31 cellular contexts compared by ENCODE assay signal in genomic region chr16:87366288-87366687, GRCh38. TPM values are rescaled to one million over a fixed set of nuclear protein-coding genes. Genes with fewer than 3 reads are reported as not detected.
DNase-seq lines count a peak whose midpoint lies in the region; ATAC-seq and TF ChIP-seq lines count a peak whose summit lies in the region.
"Had no signal": no experiment of that assay in that cellular context is flagged by ENCODE, and none has a peak within 500 bp of the region (broad histone marks: within the 10 kb centered on the region; RNA-seq: fewer than 3 reads in every experiment).

No MANE protein-coding gene starts in this region.

- peak overlapping the region; percentile 34 for H3K27ac Mint-ChIP-seq in activated T-cell treated with anti-CD3 and anti-CD28 coated beads, Interleukin-2, amount 50 U/mL, for 24 hours
- H3K27ac Mint-ChIP-seq in glutamatergic neuron (ENCODE audit: unreplicated experiment), result peak overlapping the region; percentile 57
- H3K27ac Mint-ChIP-seq: activated CD8-positive, alpha-beta memory T cell treated with anti-CD3 and anti-CD28 coated beads, Interleukin-2, amount 10 ng/mL, durations not matched to agents 7 days and 5 days; CD4-positive, alpha-beta T cell had no signal

- ATAC-seq in gastrocnemius medialis, result no peak
- ATAC-seq: activated CD8-positive, alpha-beta memory T cell treated with anti-CD3 and anti-CD28 coated beads, Interleukin-2, amount 10 ng/mL, durations not matched to agents 7 days and 5 days; left ventricle myocardium superior; upper lobe of right lung had no signal

- TF ChIP-seq CTCF in Peyer's patch (IDR thresholded peaks at IDR 0.05) (no peak), glutamatergic neuron (IDR thresholded peaks at IDR 0.05; ENCODE audit: partially characterized antibody, unreplicated experiment) (no peak), gastrocnemius medialis (IDR thresholded peaks at IDR 0.05 in 4 of 5, conservative IDR thresholded peaks at IDR 0.05 in 1 of 5) (no peak)

- no peak overlapping the region for H3K4me3 ChIP-seq in Peyer's patch
- H3K4me3 ChIP-seq in gastrocnemius medialis, result no peak overlapping the region
- H3K4me3 ChIP-seq: prostate gland, SJSA1, suprapubic skin, upper lobe of right lung had no signal

- no peaks in the 10 kb centered on the region for H3K27me3 Mint-ChIP-seq in activated T-cell treated with anti-CD3 and anti-CD28 coated beads, Interleukin-2, amount 50 U/mL, for 24 hours
- H3K27me3 Mint-ChIP-seq in glutamatergic neuron (ENCODE audit: unreplicated experiment), result no peaks in the 10 kb centered on the region
- H3K27me3 Mint-ChIP-seq: activated CD8-positive, alpha-beta memory T cell treated with anti-CD3 and anti-CD28 coated beads, Interleukin-2, amount 10 ng/mL, durations not matched to agents 7 days and 5 days; CD4-positive, alpha-beta T cell had no signal

- H3K4me1 ChIP-seq in Peyer's patch, result peaks cover 3 to 69% (median 7%) of the 10 kb centered on the region in 4 donors
- H3K4me1 ChIP-seq in gastrocnemius medialis, result peaks cover 80 to 90% of the 10 kb centered on the region in 2 donors
- H3K4me1 ChIP-seq: prostate gland had no signal

- intact Hi-C loops in gastrocnemius medialis (cut with DNase I; ENCODE audit: low total_unique reads), result no loop called here

- H3K4me3 Mint-ChIP-seq in activated T-cell treated with anti-CD3 and anti-CD28 coated beads, Interleukin-2, amount 50 U/mL, for 24 hours, result no peak overlapping the region
- no peak overlapping the region for H3K4me3 Mint-ChIP-seq in glutamatergic neuron (ENCODE audit: unreplicated experiment)
- H3K4me3 Mint-ChIP-seq: activated CD8-positive, alpha-beta memory T cell treated with anti-CD3 and anti-CD28 coated beads, Interleukin-2, amount 10 ng/mL, durations not matched to agents 7 days and 5 days; activated T-helper 1 cell treated with anti-CD3 and anti-CD28 coated beads, Interleukin-12 subunit alpha, Interleukin-12 subunit beta, Interleukin-2, Interleukin-4 antibody, amounts not matched to agents 30 ng/mL and 10 ng/mL and 1 ng/mL, durations not matched to agents 14 hours and 24 hours and 36 hours; CD4-positive, alpha-beta T cell had no signal

- peaks cover 61% of the 10 kb centered on the region for H3K4me1 Mint-ChIP-seq in activated T-cell treated with anti-CD3 and anti-CD28 coated beads, Interleukin-2, amount 50 U/mL, for 24 hours (ENCODE audit: low read depth)
- peaks cover 48% of the 10 kb centered on the region for H3K4me1 Mint-ChIP-seq in glutamatergic neuron (ENCODE audit: low read depth, unreplicated experiment)

- in situ Hi-C loops in gastrocnemius medialis (cut with MboI; ENCODE audit: low sequenced_read_pairs in 4 of 4), result no loop called here

- H3K9me3 ChIP-seq in Peyer's patch (no peaks in the 10 kb centered on the region), gastrocnemius medialis (no peaks in the 10 kb centered on the region)
- H3K9me3 ChIP-seq: prostate gland, SJSA1, suprapubic skin, upper lobe of right lung had no signal

- H3K27ac ChIP-seq in Peyer's patch (peak overlapping the region in 2 of 4 donors; percentile 1 to 14), gastrocnemius medialis (peak overlapping the region; percentile 92 to 97 (median 93))
- H3K27ac ChIP-seq: epithelial cell of prostate, prostate gland, SJSA1, suprapubic skin, upper lobe of right lung, WERI-Rb-1 had no signal

- DNase-seq in activated T-cell treated with anti-CD3 and anti-CD28 coated beads, Interleukin-2, amount 50 U/mL, for 24 hours, result no peak
- DNase-seq in activated T-cell treated with anti-CD3 and anti-CD28 coated beads for 4 hours (no peak), Peyer's patch (peak in 2 of 3 donors; percentile 70 to 77), glutamatergic neuron (no peak), gastrocnemius medialis (no peak), NCI-H526 treated with DMSO at 0.1 percent for 48 hours (lab: John Stamatoyannopoulos, UW) (no peak), AG20443 (ENCODE audit: low spot score) (no peak)
- no peak for DNase-seq in activated effector memory CD4-positive, alpha-beta T cell treated with anti-CD3 and anti-CD28 coated beads, Interleukin-2, amount 50 U/mL, for 16 hours
- DNase-seq: 8988T; activated CD4-positive, alpha-beta T cell treated with anti-CD3 and anti-CD28 coated beads, Interleukin-2, amount 50 U/mL, for 1 hour; activated CD8-positive, alpha-beta memory T cell treated with anti-CD3 and anti-CD28 coated beads, Interleukin-2, amount 10 ng/mL, durations not matched to agents 7 days and 5 days; activated naive CD4-positive, alpha-beta T cell treated with anti-CD3 and anti-CD28 coated beads, Interleukin-2, amount 50 U/mL, for 16 hours; CD4-positive, alpha-beta T cell; effector CD8-positive, alpha-beta T cell; GOT3; islet precursor cell; left ventricle myocardium superior; NCI-H1092 treated with DMSO at 0.1 percent for 48 hours; NCI-H1694 treated with DMSO at 0.1 percent for 48 hours; NCI-H446 treated with DMSO at 0.1 percent for 48 hours; NCI-H82; occipital lobe; stimulated activated CD4-positive, alpha-beta T cell treated with anti-CD3 and anti-CD28 coated beads, Interleukin-15, amount 100 ng/mL, for 24 hours; stimulated activated CD4-positive, alpha-beta T cell treated with anti-CD3 and anti-CD28 coated beads, Interleukin-4, amount 100 ng/mL, for 4 hours; upper lobe of right lung; WERI-Rb-1 had no signal

- H3K36me3 Mint-ChIP-seq in activated T-cell treated with anti-CD3 and anti-CD28 coated beads, Interleukin-2, amount 50 U/mL, for 24 hours (ENCODE audit: low read depth), result peaks cover 62% of the 10 kb centered on the region
- peaks cover 4% of the 10 kb centered on the region for H3K36me3 Mint-ChIP-seq in glutamatergic neuron (ENCODE audit: unreplicated experiment)

- H3K36me3 ChIP-seq in Peyer's patch (peaks cover 0 to 25% (median 0%) of the 10 kb centered on the region in 3 donors), gastrocnemius medialis (no peaks in the 10 kb centered on the region)
- H3K36me3 ChIP-seq: prostate gland had no signal

- H3K27me3 ChIP-seq in Peyer's patch (no peaks in the 10 kb centered on the region), gastrocnemius medialis (no peaks in the 10 kb centered on the region)
- H3K27me3 ChIP-seq: SJSA1, suprapubic skin, upper lobe of right lung had no signal

- no peak for TF ChIP-seq POLR2A in Peyer's patch (IDR thresholded peaks at IDR 0.05)
- no peak for TF ChIP-seq POLR2A in gastrocnemius medialis (IDR thresholded peaks at IDR 0.05)

- H3K9me3 Mint-ChIP-seq in activated T-cell treated with anti-CD3 and anti-CD28 coated beads, Interleukin-2, amount 50 U/mL, for 24 hours, result no peaks in the 10 kb centered on the region
- H3K9me3 Mint-ChIP-seq in glutamatergic neuron (ENCODE audit: unreplicated experiment), result no peaks in the 10 kb centered on the region
- H3K9me3 Mint-ChIP-seq: activated T-helper 1 cell treated with anti-CD3 and anti-CD28 coated beads, Interleukin-12 subunit alpha, Interleukin-12 subunit beta, Interleukin-2, Interleukin-4 antibody, amounts not matched to agents 30 ng/mL and 10 ng/mL and 1 ng/mL, durations not matched to agents 14 hours and 24 hours and 36 hours; CD4-positive, alpha-beta T cell had no signal

RNA-seq across cellular contexts. Expression of gene FBXO31, which starts 17.3 kb away (rescaled TPM):
- total RNA-seq in Peyer's patch, result 100 to 1,000 TPM; 135 to 207 (median 191) TPM
- 66.7 TPM for total RNA-seq in glutamatergic neuron (ENCODE audit: unreplicated experiment)
- total RNA-seq in gastrocnemius medialis, result 100 to 1,000 TPM; 156 to 264 (median 201) TPM

RNA-seq across cellular contexts. Expression of gene MAP1LC3B, which starts 25.8 kb away (rescaled TPM):
- total RNA-seq in Peyer's patch (10 to 100 TPM; 38.0 to 50.6 (median 40.7) TPM), glutamatergic neuron (ENCODE audit: unreplicated experiment) (297 TPM), gastrocnemius medialis (100 to 1,000 TPM in 3 of 4 donors, 10 to 100 TPM in 1; 76.3 to 165 (median 122) TPM)

RNA-seq across cellular contexts. Expression of gene C16orf95, which starts 49.1 kb away (rescaled TPM):
- 1 to 10 TPM in 1 of 4 donors, not detected in 3; 1.2 TPM for total RNA-seq in Peyer's patch
- 9.2 TPM for total RNA-seq in glutamatergic neuron (ENCODE audit: unreplicated experiment)
- total RNA-seq in gastrocnemius medialis, result 1 to 10 TPM in 3 of 4 donors, under 1 TPM in 1; 0.22 to 3.8 (median 1.3) TPM

Comparison
In these comparisons a context has a peak if more than half of its experiments do, and no peak if none do; other contexts are left out.
1. DNase-seq: peak in Peyer's patch (2 of 3); none in activated T-cell treated with anti-CD3 and anti-CD28 coated beads, Interleukin-2, amount 50 U/mL, for 24 hours (single experiment), activated T-cell treated with anti-CD3 and anti-CD28 coated beads for 4 hours (single experiment), glutamatergic neuron (single experiment), gastrocnemius medialis (0 of 2), NCI-H526 treated with DMSO at 0.1 percent for 48 hours (single experiment), AG20443 (single experiment) and activated effector memory CD4-positive, alpha-beta T cell treated with anti-CD3 and anti-CD28 coated beads, Interleukin-2, amount 50 U/mL, for 16 hours (single experiment).